Comparison of ENCODE assay signal across 8 cellular contexts in the genomic region with DNA sequence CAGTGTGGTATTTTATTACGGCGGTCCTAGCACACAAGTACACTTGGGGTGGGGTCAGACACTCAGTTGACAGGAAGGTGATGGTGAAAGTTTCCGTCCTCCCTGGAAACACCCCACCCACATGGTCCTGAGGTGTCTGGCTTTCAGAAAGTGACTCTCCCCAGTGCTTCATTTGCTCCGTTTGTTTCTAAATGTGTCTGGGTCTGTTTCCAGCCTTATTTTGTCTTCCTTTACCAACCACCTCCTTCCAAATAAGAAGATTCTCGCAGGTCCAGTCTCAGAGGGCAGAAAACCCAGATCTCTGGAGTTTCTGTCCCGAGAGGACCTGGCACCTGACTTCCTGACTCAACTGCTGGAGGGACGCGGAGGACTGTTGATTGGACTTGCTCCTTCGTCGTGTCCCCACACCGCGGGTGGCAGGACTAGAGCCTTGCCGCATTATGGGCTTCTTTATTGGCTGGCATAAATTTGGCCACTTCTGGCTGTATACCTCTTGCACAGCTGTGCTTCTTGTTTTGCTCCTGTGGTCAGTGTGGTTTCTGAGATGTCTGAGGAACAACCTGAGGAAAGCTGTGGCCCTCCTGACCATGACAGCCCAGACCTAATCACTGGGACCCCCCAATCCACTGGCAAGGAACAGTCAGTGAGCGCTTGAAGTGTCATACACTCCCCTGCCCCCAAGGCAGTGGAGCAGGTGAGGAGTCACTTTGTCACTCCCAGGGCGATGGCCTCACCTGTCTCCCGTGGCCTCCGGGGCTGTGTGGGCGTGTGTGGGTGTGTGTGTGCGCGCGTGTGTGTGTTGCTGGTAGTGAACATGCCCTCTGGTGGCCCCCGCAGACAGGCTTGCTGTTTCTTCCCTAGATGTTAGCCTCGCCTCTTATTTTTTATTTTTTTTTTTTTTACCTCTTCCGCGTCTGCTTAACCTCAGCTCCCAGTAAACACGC.
A peak's percentile ranks its signal among the peaks of the same experiment; 100 is the strongest.
DNase-seq lines count a peak whose midpoint lies in the region; ATAC-seq lines count a peak whose summit lies in the region.

No MANE protein-coding gene starts in this region.

- peak; percentile 27 for ATAC-seq in GM19397 (IDR thresholded peaks at IDR 0.05; ENCODE audit: unreplicated experiment)

- DNase-seq in MV-4-11 (lab: John Stamatoyannopoulos, UW) (peak; percentile 9), activated gamma-delta T cell (lab: John Stamatoyannopoulos, UW) (peak; percentile 28), glomerular visceral epithelial cell (ENCODE audit: extremely low spot score) (no peak), hepatic stellate cell (ENCODE audit: low spot score) (no peak), NCI-H510A (lab: John Stamatoyannopoulos, UW) (no peak), SHP77 treated with DMSO at 0.1 percent for 48 hours (lab: John Stamatoyannopoulos, UW) (no peak)
- DNase-seq in stimulated activated CD4-positive, alpha-beta T cell treated with anti-CD3 and anti-CD28 coated beads, Interleukin-4, amount 100 ng/mL, for 4 hours: peak; percentile 72 to 91

Comparison
In these comparisons a context has a peak if more than half of its experiments do, and no peak if none do; other contexts are left out.
1. DNase-seq: peak in MV-4-11 (single experiment), activated gamma-delta T cell (single experiment) and stimulated activated CD4-positive, alpha-beta T cell treated with anti-CD3 and anti-CD28 coated beads, Interleukin-4, amount 100 ng/mL, for 4 hours (2 of 2); none in glomerular visceral epithelial cell (single experiment), hepatic stellate cell (single experiment), NCI-H510A (single experiment) and SHP77 treated with DMSO at 0.1 percent for 48 hours (single experiment).